21 cellular contexts compared by ENCODE assay signal in genomic region chr15:100221461-100222348, GRCh38.
DNase-seq lines count a peak whose midpoint lies in the region; ATAC-seq, FAIRE-seq and TF ChIP-seq lines count a peak whose summit lies in the region.
"Had no signal": no experiment of that assay in that cellular context is flagged by ENCODE, and none has a peak within 500 bp of the region (broad histone marks: within the 10 kb centered on the region; RNA-seq: fewer than 3 reads in every experiment).

No MANE protein-coding gene starts in this region.

- peak overlapping the region; percentile 26 for H2AFZ ChIP-seq in keratinocyte (ENCODE audit: control insufficient read depth, low read length)
- H2AFZ ChIP-seq: GM23248 had no signal

- no peaks in the 10 kb centered on the region for H3K36me3 ChIP-seq in HEK293 (ENCODE audit: control insufficient read depth in 2 of 2, insufficient read depth in 1 of 2, low read length in 2 of 2)
- no peaks in the 10 kb centered on the region for H3K36me3 ChIP-seq in body of pancreas (replicated peaks in 1 of 2; ENCODE audit: insufficient read depth in 1 of 2, low read depth in 2 of 2)
- no peaks in the 10 kb centered on the region for H3K36me3 ChIP-seq in keratinocyte (ENCODE audit: control insufficient read depth in 2 of 2, extremely low read depth in 1 of 2, insufficient read depth in 2 of 2, low read length in 2 of 2)
- no peaks in the 10 kb centered on the region for H3K36me3 ChIP-seq in gastrocnemius medialis
- H3K36me3 ChIP-seq: BLaER1, HAP-1 had no signal

- no peaks in the 10 kb centered on the region for H3K36me3 Mint-ChIP-seq in activated T-helper 1 cell treated with anti-CD3 and anti-CD28 coated beads, Interleukin-12 subunit alpha, Interleukin-12 subunit beta, Interleukin-2, Interleukin-4 antibody, amounts not matched to agents 30 ng/mL and 10 ng/mL and 1 ng/mL, durations not matched to agents 14 hours and 24 hours and 36 hours (ENCODE audit: low read depth)
- H3K36me3 Mint-ChIP-seq: CD4-positive, alpha-beta memory T cell had no signal

- H3K9me3 ChIP-seq in HEK293 (ENCODE audit: control insufficient read depth, insufficient read depth, low read depth, low read length), result no peaks in the 10 kb centered on the region
- H3K9me3 ChIP-seq in body of pancreas, result no peaks in the 10 kb centered on the region
- H3K9me3 ChIP-seq in keratinocyte (ENCODE audit: control insufficient read depth, low read depth, low read length), result no peaks in the 10 kb centered on the region
- H3K9me3 ChIP-seq in gastrocnemius medialis, result no peaks in the 10 kb centered on the region
- H3K9me3 ChIP-seq: BLaER1, HAP-1 had no signal

- no peak overlapping the region for H3K4me3 ChIP-seq in HEK293 (ENCODE audit: low read depth, low read length)
- H3K4me3 ChIP-seq in body of pancreas, result no peak overlapping the region
- H3K4me3 ChIP-seq in keratinocyte (ENCODE audit: control insufficient read depth in 2 of 3, extremely low read depth in 1 of 3, insufficient read depth in 2 of 3, low read depth in 1 of 3, low read length in 3 of 3), result no peak overlapping the region
- H3K4me3 ChIP-seq in gastrocnemius medialis, result no peak overlapping the region
- H3K4me3 ChIP-seq: BLaER1, GM12878, GM23248, HAP-1, K562 had no signal

- in situ Hi-C loops in gastrocnemius medialis (cut with MboI; ENCODE audit: low sequenced_read_pairs in 4 of 4), result no loop called here

- H3K27ac Mint-ChIP-seq in activated T-helper 1 cell treated with anti-CD3 and anti-CD28 coated beads, Interleukin-12 subunit alpha, Interleukin-12 subunit beta, Interleukin-2, Interleukin-4 antibody, amounts not matched to agents 30 ng/mL and 10 ng/mL and 1 ng/mL, durations not matched to agents 14 hours and 24 hours and 36 hours, result no peak overlapping the region
- H3K27ac Mint-ChIP-seq: CD4-positive, alpha-beta memory T cell had no signal

- no peaks in the 10 kb centered on the region for H3K4me1 Mint-ChIP-seq in activated T-helper 1 cell treated with anti-CD3 and anti-CD28 coated beads, Interleukin-12 subunit alpha, Interleukin-12 subunit beta, Interleukin-2, Interleukin-4 antibody, amounts not matched to agents 30 ng/mL and 10 ng/mL and 1 ng/mL, durations not matched to agents 14 hours and 24 hours and 36 hours (ENCODE audit: low read depth)

- POLR2A ChIA-PET in HEK293 (lab: Yijun Ruan, JAX), result no interaction called here

- intact Hi-C loops in body of pancreas (cut with DNase I) (no loop called here), gastrocnemius medialis (cut with DNase I; ENCODE audit: low total_unique reads) (no loop called here)
- intact Hi-C loops in activated T-helper 1 cell treated with anti-CD3 and anti-CD28 coated beads, Interleukin-12 subunit alpha, Interleukin-12 subunit beta, Interleukin-2, Interleukin-4 antibody, amounts not matched to agents 30 ng/mL and 10 ng/mL and 1 ng/mL, durations not matched to agents 14 hours and 24 hours and 36 hours (cut with micrococcal nuclease), result no loop called here

- H3K9me3 Mint-ChIP-seq in activated T-helper 1 cell treated with anti-CD3 and anti-CD28 coated beads, Interleukin-12 subunit alpha, Interleukin-12 subunit beta, Interleukin-2, Interleukin-4 antibody, amounts not matched to agents 30 ng/mL and 10 ng/mL and 1 ng/mL, durations not matched to agents 14 hours and 24 hours and 36 hours, result no peaks in the 10 kb centered on the region
- H3K9me3 Mint-ChIP-seq: CD4-positive, alpha-beta memory T cell had no signal

- no peaks in the 10 kb centered on the region for H3K79me2 ChIP-seq in keratinocyte (ENCODE audit: control insufficient read depth, insufficient read depth, low read length)

- WGBS in body of pancreas, 2 donors, result 73 to 77% methylated on average over 22 of the region's 22 CpGs

- no peak overlapping the region for H3K4me2 ChIP-seq in keratinocyte (ENCODE audit: control insufficient read depth, extremely low read depth, insufficient read depth, low read depth, low read length)

- H3K9me1 ChIP-seq in keratinocyte (ENCODE audit: control insufficient read depth, extremely low read depth, insufficient read depth, low read length), result no peaks in the 10 kb centered on the region

- H3K4me1 ChIP-seq in HEK293 (ENCODE audit: control insufficient read depth, insufficient read depth, low read length) (peaks cover 2% of the 10 kb centered on the region; the same call in 1 of the 2 replicates), body of pancreas (peaks cover 20% of the 10 kb centered on the region), keratinocyte (ENCODE audit: control insufficient read depth, extremely low read depth, insufficient read depth, low read length) (peaks cover 5% of the 10 kb centered on the region), gastrocnemius medialis (peaks cover 8% of the 10 kb centered on the region in 2 donors)
- H3K4me1 ChIP-seq: HAP-1 had no signal

- H3K27me3 ChIP-seq in body of pancreas (no peaks in the 10 kb centered on the region), keratinocyte (ENCODE audit: control insufficient read depth, extremely low read depth, insufficient read depth, low read length) (peaks cover 24% of the 10 kb centered on the region), gastrocnemius medialis (no peaks in the 10 kb centered on the region)
- H3K27me3 ChIP-seq: BLaER1 had no signal

- no peaks in the 10 kb centered on the region for H3K27me3 Mint-ChIP-seq in activated T-helper 1 cell treated with anti-CD3 and anti-CD28 coated beads, Interleukin-12 subunit alpha, Interleukin-12 subunit beta, Interleukin-2, Interleukin-4 antibody, amounts not matched to agents 30 ng/mL and 10 ng/mL and 1 ng/mL, durations not matched to agents 14 hours and 24 hours and 36 hours (ENCODE audit: insufficient read depth)
- H3K27me3 Mint-ChIP-seq: CD4-positive, alpha-beta memory T cell had no signal

- H3K27ac ChIP-seq in HEK293 (ENCODE audit: extremely low read depth, low read depth, low read length) (no peak overlapping the region), body of pancreas (no peak overlapping the region), keratinocyte (ENCODE audit: control insufficient read depth, insufficient read depth, low read length) (no peak overlapping the region), gastrocnemius medialis (no peak overlapping the region)
- H3K27ac ChIP-seq: BLaER1, GM23248 had no signal

- no peak overlapping the region for H3K4me3 Mint-ChIP-seq in activated T-helper 1 cell treated with anti-CD3 and anti-CD28 coated beads, Interleukin-12 subunit alpha, Interleukin-12 subunit beta, Interleukin-2, Interleukin-4 antibody, amounts not matched to agents 30 ng/mL and 10 ng/mL and 1 ng/mL, durations not matched to agents 14 hours and 24 hours and 36 hours
- H3K4me3 Mint-ChIP-seq: CD4-positive, alpha-beta memory T cell had no signal

- DNase-seq in body of pancreas (peak; percentile 49 to 82 (median 68)), keratinocyte (ENCODE audit: low read depth, low spot score) (no peak), gastrocnemius medialis (peak in 1 of 2 donors; percentile 32), hippocampal formation (lab: John Stamatoyannopoulos, UW) (no peak), NCI-H128 (lab: John Stamatoyannopoulos, UW; ENCODE audit: unreplicated experiment) (no peak)
- no peak for DNase-seq in activated T-helper 1 cell treated with anti-CD3 and anti-CD28 coated beads, Interleukin-12 subunit alpha, Interleukin-12 subunit beta, Interleukin-2, Interleukin-4 antibody, amounts not matched to agents 30 ng/mL and 10 ng/mL and 1 ng/mL, durations not matched to agents 14 hours and 24 hours and 36 hours (ENCODE audit: low spot score)
- DNase-seq: CD4-positive, alpha-beta memory T cell; DMS53; EL; GM23248; NCI-H1417; NCI-H187; NCI-H2227 treated with DMSO at 0.1 percent for 48 hours; NCI-H524; NCI-H82; OCI-M1 had no signal

- TF ChIP-seq CTCF in HEK293 (tag by site-specific recombination; IDR thresholded peaks at IDR 0.05), result no peak
- no peak for TF ChIP-seq CTCF in body of pancreas (IDR thresholded peaks at IDR 0.05)
- no peak for TF ChIP-seq CTCF in keratinocyte (optimal IDR thresholded peaks at IDR 0.05 in 1 of 3, IDR thresholded peaks at IDR 0.05 in 1 of 3, conservative IDR thresholded peaks at IDR 0.05 in 1 of 3; ENCODE audit: extremely low read depth in 1 of 3, insufficient read depth in 2 of 3, low read length in 3 of 3)
- no peak for TF ChIP-seq CTCF in gastrocnemius medialis (IDR thresholded peaks at IDR 0.05 in 4 of 5, conservative IDR thresholded peaks at IDR 0.05 in 1 of 5)

- no peak overlapping the region for H3K9ac ChIP-seq in keratinocyte (ENCODE audit: control insufficient read depth, extremely low read depth, insufficient read depth, low read length)
- H3K9ac ChIP-seq: BLaER1, GM23248 had no signal

- dilution Hi-C loops in keratinocyte (cut with MboI; ENCODE audit: extremely low pct_ligation_motif_present, low sequenced_read_pairs), result no loop called here

- TF ChIP-seq POLR2A in body of pancreas (IDR thresholded peaks at IDR 0.05) (no peak), gastrocnemius medialis (IDR thresholded peaks at IDR 0.05) (no peak)

- ATAC-seq in body of pancreas (no peak), gastrocnemius medialis (peak; percentile 46 to 64)
- ATAC-seq: GM12878, K562 had no signal

- H4K20me1 ChIP-seq in keratinocyte (ENCODE audit: control insufficient read depth, extremely low read depth, insufficient read depth, low read length), result no peaks in the 10 kb centered on the region
- H4K20me1 ChIP-seq: BLaER1 had no signal

- CTCF ChIA-PET in HEK293 (lab: Yijun Ruan, JAX), result interaction anchor here (1.0 kb wide), 1 partner anchor 117 kb away, joined by 3 read pairs; no protein-coding TSS in a partner anchor

- no peak for FAIRE-seq in keratinocyte (lab: Jason Lieb, UNC)
- FAIRE-seq: GM12878, K562 had no signal

TF ChIP-seq in HEK293, 187 proteins besides CTCF, POLR2A, EP300 and RAD21:
- TF ChIP-seq IKZF3 (tag by site-specific recombination; IDR thresholded peaks at IDR 0.05) (no peak), ZNF292 (tag by site-specific recombination; IDR thresholded peaks at IDR 0.05; ENCODE audit: borderline replicate concordance, low read depth) (no peak), ZNF629 (tag by site-specific recombination; IDR thresholded peaks at IDR 0.05) (no peak), ZBTB17 (tag by site-specific recombination; IDR thresholded peaks at IDR 0.05) (no peak), ZFHX2 (tag by site-specific recombination; conservative IDR thresholded peaks at IDR 0.05) (0 out of 2 replicates have a peak, but pooled peaks have one; percentile 14), INSM2 (tag by site-specific recombination; IDR thresholded peaks at IDR 0.05) (no peak)

Comparison
In these comparisons a context has a peak if more than half of its experiments do, and no peak if none do; other contexts are left out.
1. DNase-seq: peak in body of pancreas (4 of 4); none in keratinocyte (single experiment), activated T-helper 1 cell treated with anti-CD3 and anti-CD28 coated beads, Interleukin-12 subunit alpha, Interleukin-12 subunit beta, Interleukin-2, Interleukin-4 antibody, amounts not matched to agents 30 ng/mL and 10 ng/mL and 1 ng/mL, durations not matched to agents 14 hours and 24 hours and 36 hours (single experiment), hippocampal formation (0 of 2) and NCI-H128 (single experiment).